Comparison of ENCODE assay signal across 9 cellular contexts in genomic region chr11:2860636-2861035, GRCh38. TPM values are rescaled to one million over a fixed set of nuclear protein-coding genes. Genes with fewer than 3 reads are reported as not detected.
DNase-seq lines count a peak whose midpoint lies in the region; ATAC-seq lines count a peak whose summit lies in the region.
"Had no signal": no experiment of that assay in that cellular context is flagged by ENCODE, and none has a peak within 500 bp of the region (broad histone marks: within the 10 kb centered on the region; RNA-seq: fewer than 3 reads in every experiment).

No MANE protein-coding gene starts in this region.

- peaks cover 24% of the 10 kb centered on the region for H3K27me3 Mint-ChIP-seq in activated CD4-positive, alpha-beta memory T cell treated with anti-CD3 and anti-CD28 coated beads for 36 hours

- no peaks in the 10 kb centered on the region for H3K9me3 Mint-ChIP-seq in activated CD4-positive, alpha-beta memory T cell treated with anti-CD3 and anti-CD28 coated beads for 36 hours

- CTCF ChIA-PET in activated CD4-positive, alpha-beta memory T cell treated with anti-CD3 and anti-CD28 coated beads for 36 hours (lab: Charles Lee): interaction anchor here (1.2 to 1.3 kb wide), 2 partner anchors 32 to 440 kb away, joined by 4 read pairs; no protein-coding TSS in a partner anchor

- DNase-seq in EH (ENCODE audit: low read depth) (peak; percentile 18), mucosa of gallbladder (ENCODE audit: low spot score) (peak; percentile 40), NCI-H774 (lab: John Stamatoyannopoulos, UW) (no peak), NCI-H187 treated with DMSO at 0.1 percent for 48 hours (lab: John Stamatoyannopoulos, UW) (no peak), middle frontal gyrus (ENCODE audit: extremely low spot score, low spot score) (no peak)
- DNase-seq in activated CD4-positive, alpha-beta memory T cell treated with anti-CD3 and anti-CD28 coated beads for 36 hours: peak; percentile 58
- DNase-seq: activated naive CD4-positive, alpha-beta T cell had no signal

- H3K27ac Mint-ChIP-seq in activated CD4-positive, alpha-beta memory T cell treated with anti-CD3 and anti-CD28 coated beads for 36 hours: no peak overlapping the region

- H3K4me3 Mint-ChIP-seq in activated CD4-positive, alpha-beta memory T cell treated with anti-CD3 and anti-CD28 coated beads for 36 hours: no peak overlapping the region

- ATAC-seq in HG03432 (IDR thresholded peaks at IDR 0.05; ENCODE audit: unreplicated experiment): peak; percentile 69
- no peak for ATAC-seq in GM21576 (IDR thresholded peaks at IDR 0.05; ENCODE audit: unreplicated experiment)

- POLR2A ChIA-PET in activated CD4-positive, alpha-beta memory T cell treated with anti-CD3 and anti-CD28 coated beads for 36 hours (lab: Charles Lee): no interaction called here

- H3K36me3 Mint-ChIP-seq in activated CD4-positive, alpha-beta memory T cell treated with anti-CD3 and anti-CD28 coated beads for 36 hours: no peaks in the 10 kb centered on the region

- intact Hi-C loops in activated CD4-positive, alpha-beta memory T cell treated with anti-CD3 and anti-CD28 coated beads for 36 hours (cut with micrococcal nuclease): no loop called here

- H3K4me1 Mint-ChIP-seq in activated CD4-positive, alpha-beta memory T cell treated with anti-CD3 and anti-CD28 coated beads for 36 hours (ENCODE audit: low read depth): no peaks in the 10 kb centered on the region

RNA-seq across cellular contexts. Expression of gene CDKN1C, which starts 24.9 kb away (rescaled TPM):
- total RNA-seq in activated CD4-positive, alpha-beta memory T cell treated with anti-CD3 and anti-CD28 coated beads for 36 hours: under 1 TPM; 0.41 to 0.69 TPM
- total RNA-seq in mucosa of gallbladder: 59.4 TPM

Comparison
In these comparisons a context has a peak if more than half of its experiments do, and no peak if none do; other contexts are left out.
1. DNase-seq: peak in EH (single experiment), activated CD4-positive, alpha-beta memory T cell treated with anti-CD3 and anti-CD28 coated beads for 36 hours (single experiment) and mucosa of gallbladder (single experiment); none in NCI-H774 (single experiment), NCI-H187 treated with DMSO at 0.1 percent for 48 hours (single experiment) and middle frontal gyrus (single experiment).
2. RNA of gene CDKN1C, which starts 24.9 kb away (total RNA-seq): 59.4 TPM in mucosa of gallbladder (single experiment); 0.41 to 0.69 TPM in activated CD4-positive, alpha-beta memory T cell treated with anti-CD3 and anti-CD28 coated beads for 36 hours; every median in the first group is over 10 times any median in the second.